14 cellular contexts compared by ENCODE assay signal in genomic region chr3:132803889-132804288, GRCh38.
A peak's percentile ranks its signal among the peaks of the same experiment; 100 is the strongest.
DNase-seq lines count a peak whose midpoint lies in the region; ATAC-seq and TF ChIP-seq lines count a peak whose summit lies in the region.
"Had no signal": no experiment of that assay in that cellular context is flagged by ENCODE, and none has a peak within 500 bp of the region (broad histone marks: within the 10 kb centered on the region; RNA-seq: fewer than 3 reads in every experiment).

No MANE protein-coding gene starts in this region.

- no peaks in the 10 kb centered on the region for H3K36me3 ChIP-seq in hepatocyte (replicated peaks; ENCODE audit: insufficient read depth, low read depth)
- H3K36me3 ChIP-seq in aorta (ENCODE audit: control insufficient read depth in 1 of 2, insufficient read depth in 2 of 2, low read length in 1 of 2): no peaks in the 10 kb centered on the region
- H3K36me3 ChIP-seq: stomach had no signal

- H3K4me2 ChIP-seq in hepatocyte: no peak overlapping the region

- H3K9me2 ChIP-seq in hepatocyte (replicated peaks; ENCODE audit: insufficient read depth): no peaks in the 10 kb centered on the region

- WGBS in hepatocyte (ENCODE audit: low lambda C conversion rate, missing lambda C conversion rate): 61% methylated on average over 4 of the region's 4 CpGs
- 38 to 43% methylated on average over 4 of the region's 4 CpGs for WGBS in aorta, 2 donors

- H3K79me2 ChIP-seq in hepatocyte: no peaks in the 10 kb centered on the region
- H3K79me2 ChIP-seq: parathyroid adenoma had no signal

- peak; percentile 11 for TF ChIP-seq CTCF in hepatocyte (IDR thresholded peaks at IDR 0.05; ENCODE audit: poor library complexity)

- intact Hi-C loops in aorta (cut with DNase I): no loop called here

- no peak overlapping the region for H3K27ac ChIP-seq in hepatocyte
- H3K27ac ChIP-seq in aorta (ENCODE audit: low read depth in 1 of 2, low read length in 2 of 2): peak overlapping the region in 1 of 2 donors; percentile 23
- H3K27ac ChIP-seq: parathyroid adenoma, stomach had no signal

- peak; percentile 59 for ATAC-seq in aorta (ENCODE audit: low FRiP score)

- H2AFZ ChIP-seq in hepatocyte: no peak overlapping the region
- H2AFZ ChIP-seq: parathyroid adenoma had no signal

- H3K4me1 ChIP-seq in hepatocyte (ENCODE audit: insufficient read depth) (peaks cover 13% of the 10 kb centered on the region), aorta (ENCODE audit: control insufficient read depth in 1 of 2, insufficient read depth in 2 of 2, low read length in 2 of 2) (peaks cover 0 to 3% of the 10 kb centered on the region in 2 donors)
- H3K4me1 ChIP-seq: parathyroid adenoma, stomach had no signal

- DNase-seq in SIG-M5 treated with dmso at 0.1 percent for 504 hours (lab: John Stamatoyannopoulos, UW; ENCODE audit: unreplicated experiment) (peak; percentile 4), SIG-M5 (lab: John Stamatoyannopoulos, UW) (no peak), OCI-M1 (lab: John Stamatoyannopoulos, UW) (peak; percentile 58), hepatocyte (ENCODE audit: low spot score) (peak; percentile 9), aorta (no peak), NCI-H446 treated with DMSO at 0.1 percent for 48 hours (lab: John Stamatoyannopoulos, UW) (no peak), activated T-cell treated with anti-CD3 and anti-CD28 coated beads for 4 hours (no peak), hypothalamus (lab: John Stamatoyannopoulos, UW) (no peak)
- DNase-seq: activated CD4-positive, alpha-beta memory T cell treated with anti-CD3 and anti-CD28 coated beads, Interleukin-2, amount 10 ng/mL, durations not matched to agents 7 days and 5 days; activated naive CD4-positive, alpha-beta T cell treated with anti-CD3 and anti-CD28 coated beads, Interleukin-2, amount 10 ng/mL, durations not matched to agents 7 days and 5 days; KG1; stimulated activated CD4-positive, alpha-beta T cell treated with anti-CD3 and anti-CD28 coated beads, Interleukin-4, amount 100 ng/mL, for 4 hours; stomach had no signal

- H3K4me3 ChIP-seq in hepatocyte (no peak overlapping the region), aorta (ENCODE audit: low read length in 2 of 2) (no peak overlapping the region)
- H3K4me3 ChIP-seq: stomach had no signal

- no peaks in the 10 kb centered on the region for H4K20me1 ChIP-seq in hepatocyte (ENCODE audit: insufficient read depth, poor library complexity, severe bottlenecking)

- H3K27me3 ChIP-seq in hepatocyte: no peaks in the 10 kb centered on the region
- H3K27me3 ChIP-seq in aorta (ENCODE audit: control insufficient read depth in 1 of 2, insufficient read depth in 2 of 2, low read length in 1 of 2): no peaks in the 10 kb centered on the region
- H3K27me3 ChIP-seq: stomach had no signal

- H3K9me3 ChIP-seq in hepatocyte (ENCODE audit: low read depth) (no peaks in the 10 kb centered on the region), aorta (ENCODE audit: control insufficient read depth, low read length) (no peaks in the 10 kb centered on the region)
- H3K9me3 ChIP-seq: stomach had no signal

Comparison
In these comparisons a context has a peak if more than half of its experiments do, and no peak if none do; other contexts are left out.
1. DNase-seq: peak in SIG-M5 treated with dmso at 0.1 percent for 504 hours (single experiment), OCI-M1 (single experiment) and hepatocyte (single experiment); none in SIG-M5 (single experiment), aorta (0 of 2), NCI-H446 treated with DMSO at 0.1 percent for 48 hours (single experiment), activated T-cell treated with anti-CD3 and anti-CD28 coated beads for 4 hours (single experiment) and hypothalamus (0 of 51).